ENCODE assay signal across 21 cellular contexts in genomic region chr18:3791258-3791657, GRCh38.
A peak's percentile ranks its signal among the peaks of the same experiment; 100 is the strongest.
DNase-seq lines count a peak whose midpoint lies in the region; ATAC-seq and FAIRE-seq lines count a peak whose summit lies in the region.
"Had no signal": no experiment of that assay in that cellular context is flagged by ENCODE, and none has a peak within 500 bp of the region (broad histone marks: within the 10 kb centered on the region; RNA-seq: fewer than 3 reads in every experiment).

No MANE protein-coding gene starts in this region.

- H3K18ac ChIP-seq in neuronal stem cell (ENCODE audit: low read length) = no peak overlapping the region

- no peak overlapping the region for H2BK15ac ChIP-seq in neuronal stem cell (ENCODE audit: low read length)

- no peak overlapping the region for H3K14ac ChIP-seq in neuronal stem cell (ENCODE audit: low read length)

- no peak overlapping the region for H2BK5ac ChIP-seq in neuronal stem cell (ENCODE audit: low read length)

- H3K27ac ChIP-seq in neuronal stem cell (replicated peaks; ENCODE audit: low read length) = no peak overlapping the region
- H3K27ac ChIP-seq: BLaER1 treated with 17β-estradiol and CSF1 and Interleukin-3, amounts not matched to agents 10 nM and 100 nM; ovary; SJSA1; suprapubic skin had no signal

- no peak overlapping the region for H3K4me2 ChIP-seq in neuronal stem cell (ENCODE audit: insufficient read depth, low read length, poor library complexity, severe bottlenecking)
- H3K4me2 ChIP-seq: BLaER1 treated with 17β-estradiol and CSF1 and Interleukin-3, amounts not matched to agents 10 nM and 100 nM had no signal

- no peaks in the 10 kb centered on the region for H3K27me3 ChIP-seq in neuronal stem cell (ENCODE audit: control insufficient read depth in 3 of 3, insufficient read depth in 3 of 3, low read depth in 1 of 3, low read length in 3 of 3)
- H3K27me3 ChIP-seq: BLaER1 treated with 17β-estradiol and CSF1 and Interleukin-3, amounts not matched to agents 10 nM and 100 nM; ovary; suprapubic skin had no signal

- no peak overlapping the region for H4K91ac ChIP-seq in neuronal stem cell (ENCODE audit: low read depth, low read length, poor library complexity)

- H3K4ac ChIP-seq in neuronal stem cell (ENCODE audit: low read length) = no peak overlapping the region

- no peak overlapping the region for H3K9ac ChIP-seq in neuronal stem cell (ENCODE audit: low read depth, low read length, poor library complexity)
- H3K9ac ChIP-seq: BLaER1 treated with 17β-estradiol and CSF1 and Interleukin-3, amounts not matched to agents 10 nM and 100 nM had no signal

- H4K8ac ChIP-seq in neuronal stem cell (ENCODE audit: low read depth, low read length) = no peak overlapping the region

- FAIRE-seq in urothelium cell line (lab: Jason Lieb, UNC) = peak; percentile 98
- FAIRE-seq: keratinocyte had no signal

- no peaks in the 10 kb centered on the region for H3K79me1 ChIP-seq in neuronal stem cell (ENCODE audit: low read depth, low read length)

- peak; percentile 63 for DNase-seq in NCI-H82 (lab: John Stamatoyannopoulos, UW)
- DNase-seq in NCI-H82 treated with DMSO at 0.1 percent for 48 hours (lab: John Stamatoyannopoulos, UW; ENCODE audit: unreplicated experiment) = no peak
- DNase-seq in NCI-H187 treated with DMSO at 0.1 percent for 48 hours (lab: John Stamatoyannopoulos, UW) = peak; percentile 7
- peak; percentile 24 for DNase-seq in astrocyte of the hippocampus (ENCODE audit: low read depth, low spot score)
- no peak for DNase-seq in urothelium cell line (ENCODE audit: low spot score)
- DNase-seq in neuronal stem cell (ENCODE audit: low spot score) = no peak
- DNase-seq: activated CD4-positive, alpha-beta T cell treated with anti-CD3 and anti-CD28 coated beads for 4 hours; activated naive CD4-positive, alpha-beta T cell; activated T-cell treated with anti-CD3 and anti-CD28 coated beads, Interleukin-2, amount 50 U/mL, for 48 hours; natural killer cell; NCI-H1694; ovary; right cardiac atrium; stimulated activated CD4-positive, alpha-beta T cell treated with anti-CD3 and anti-CD28 coated beads, Interleukin-4, amount 100 ng/mL, for 1 hour; T-helper 2 cell had no signal

- no peak overlapping the region for H3K23ac ChIP-seq in neuronal stem cell (ENCODE audit: low read depth, low read length, poor library complexity)

- no peak overlapping the region for H2AFZ ChIP-seq in neuronal stem cell (ENCODE audit: low read length)

- no peak overlapping the region for H2AK5ac ChIP-seq in neuronal stem cell (ENCODE audit: low read depth, low read length)

- H3K9me3 ChIP-seq in neuronal stem cell (replicated peaks in 1 of 2; ENCODE audit: control insufficient read depth in 2 of 2, insufficient read depth in 1 of 2, low read depth in 1 of 2, low read length in 2 of 2) = no peaks in the 10 kb centered on the region
- H3K9me3 ChIP-seq: BLaER1 treated with 17β-estradiol and CSF1 and Interleukin-3, amounts not matched to agents 10 nM and 100 nM; ovary; SJSA1; suprapubic skin had no signal

- peaks cover 0 to 3% of the 10 kb centered on the region in 2 donors for H3K4me1 ChIP-seq in neuronal stem cell (ENCODE audit: control insufficient read depth in 2 of 2, insufficient read depth in 1 of 2, low read depth in 1 of 2, low read length in 2 of 2)
- H3K4me1 ChIP-seq: BLaER1 treated with 17β-estradiol and CSF1 and Interleukin-3, amounts not matched to agents 10 nM and 100 nM; SJSA1; suprapubic skin had no signal

- no CpG with 5 or more reads among the region's 4 CpGs for WGBS in neuronal stem cell (ENCODE audit: extremely low coverage in 2 of 2, insufficient read length in 2 of 2, insufficient replicate concordance in 1 of 2), 2 donors

- ATAC-seq in HG02763 (IDR thresholded peaks at IDR 0.05; ENCODE audit: unreplicated experiment) = no peak
- ATAC-seq: natural killer cell; right cardiac atrium; stimulated activated memory B cell treated with anti-CD40 and anti-IgM and Interleukin-4, amounts not matched to agents 10 μg/mL and 1 μg/mL and 100 μg/mL, for 72 hours had no signal

- no peak overlapping the region for H3K4me3 ChIP-seq in neuronal stem cell (ENCODE audit: low read length in 2 of 2)
- H3K4me3 ChIP-seq: BLaER1 treated with 17β-estradiol and CSF1 and Interleukin-3, amounts not matched to agents 10 nM and 100 nM; ovary; SJSA1; suprapubic skin had no signal

- H2BK12ac ChIP-seq in neuronal stem cell (ENCODE audit: low read length) = no peak overlapping the region

- no peak overlapping the region for H2BK120ac ChIP-seq in neuronal stem cell (ENCODE audit: low read depth, low read length)

- no peaks in the 10 kb centered on the region for H3K36me3 ChIP-seq in neuronal stem cell (replicated peaks in 1 of 2; ENCODE audit: control insufficient read depth in 2 of 2, insufficient read depth in 2 of 2, low read length in 2 of 2)
- H3K36me3 ChIP-seq: BLaER1 treated with 17β-estradiol and CSF1 and Interleukin-3, amounts not matched to agents 10 nM and 100 nM; ovary; SJSA1; suprapubic skin had no signal

Comparison
In these comparisons a context has a peak if more than half of its experiments do, and no peak if none do; other contexts are left out.
1. DNase-seq: peak in NCI-H82 (single experiment), NCI-H187 treated with DMSO at 0.1 percent for 48 hours (single experiment) and astrocyte of the hippocampus (single experiment); none in NCI-H82 treated with DMSO at 0.1 percent for 48 hours (single experiment), urothelium cell line (single experiment) and neuronal stem cell (single experiment).